In genomic region chr3:66398228-66399025, GRCh38 we compare ENCODE assay signal across 10 cellular contexts.
DNase-seq lines count a peak whose midpoint lies in the region; ATAC-seq and TF ChIP-seq lines count a peak whose summit lies in the region.
"Had no signal": no experiment of that assay in that cellular context is flagged by ENCODE, and none has a peak within 500 bp of the region (broad histone marks: within the 10 kb centered on the region; RNA-seq: fewer than 3 reads in every experiment).

No MANE protein-coding gene starts in this region.

- no peak for DNase-seq in A673 (ENCODE audit: low spot score)
- no peak for DNase-seq in H9
- DNase-seq in activated CD8-positive, alpha-beta T cell treated with anti-CD3 and anti-CD28 coated beads for 36 hours = no peak
- peak; percentile 26 for DNase-seq in mesendoderm
- no peak for DNase-seq in thyroid gland
- DNase-seq in aorta = no peak
- DNase-seq in stimulated activated naive CD4-positive, alpha-beta T cell treated with Interleukin-2 at 50 U/mL for 16 hours (lab: John Stamatoyannopoulos, UW) = no peak

- CTCF ChIA-PET in A673 (lab: Charles Lee) = no interaction called here
- CTCF ChIA-PET in activated CD8-positive, alpha-beta T cell treated with anti-CD3 and anti-CD28 coated beads for 36 hours (lab: Charles Lee) = interaction anchor here (0.8 to 3.5 kb wide), 3 partner anchors 9 to 145 kb away, joined by 3 to 21 read pairs (median 3); no protein-coding TSS in a partner anchor

- H3K4me1 Mint-ChIP-seq in H9 = peaks cover 25% of the 10 kb centered on the region in 2 experiments
- H3K4me1 Mint-ChIP-seq in activated CD8-positive, alpha-beta T cell treated with anti-CD3 and anti-CD28 coated beads for 36 hours (ENCODE audit: low read depth) = peaks cover 19% of the 10 kb centered on the region

- H3K9ac ChIP-seq in H9 (ENCODE audit: extremely low read depth, insufficient read length, low read length) (no peak overlapping the region), mesendoderm (ENCODE audit: low read length) (no peak overlapping the region)

- H3K4me3 Mint-ChIP-seq in H9 = no peak overlapping the region; a peak in 1 of 5 replicates
- H3K4me3 Mint-ChIP-seq in activated CD8-positive, alpha-beta T cell treated with anti-CD3 and anti-CD28 coated beads for 36 hours = no peak overlapping the region
- H3K4me3 Mint-ChIP-seq: stimulated activated naive CD8-positive, alpha-beta T cell treated with anti-CD3 and anti-CD28 coated beads, Interleukin-15, Interleukin-2, amounts not matched to agents 100 ng/mL and 50 ng/mL, for 24 hours had no signal

- H2BK120ac ChIP-seq in H9 (ENCODE audit: low read depth, low read length, poor library complexity, severe bottlenecking) (no peak overlapping the region), mesendoderm (ENCODE audit: low read depth, low read length) (no peak overlapping the region)

- H3K4me2 ChIP-seq in H9 (ENCODE audit: insufficient read depth, insufficient read length, low read length) = no peak overlapping the region
- H3K4me2 ChIP-seq in mesendoderm (ENCODE audit: low read length) = no peak overlapping the region

- H3T11ph ChIP-seq in H9 (ENCODE audit: low read length) = no peak overlapping the region

- peaks cover 64 to 96% (median 93%) of the 10 kb centered on the region in 3 experiments for H3K36me3 Mint-ChIP-seq in H9 (ENCODE audit: insufficient read depth in 1 of 3, low read depth in 3 of 3)
- peaks cover 10% of the 10 kb centered on the region for H3K36me3 Mint-ChIP-seq in activated CD8-positive, alpha-beta T cell treated with anti-CD3 and anti-CD28 coated beads for 36 hours (ENCODE audit: low read depth)

- peak overlapping the region; percentile 59 for H3K27ac ChIP-seq in A673 (ENCODE audit: low read depth, low read length, poor library complexity, severe bottlenecking)
- no peak overlapping the region for H3K27ac ChIP-seq in H9 (ENCODE audit: insufficient read length, low read depth, low read length)
- H3K27ac ChIP-seq in mesendoderm (ENCODE audit: low read depth, low read length) = no peak overlapping the region
- H3K27ac ChIP-seq in thyroid gland = no peak overlapping the region
- H3K27ac ChIP-seq in aorta (ENCODE audit: low read depth in 1 of 2, low read length in 2 of 2) = peak overlapping the region in 1 of 2 donors; percentile 23
- H3K27ac ChIP-seq: C4-2B had no signal

- H2AFZ ChIP-seq in H9 (ENCODE audit: low read length) = no peak overlapping the region

- no CpG with 5 or more reads among the region's 9 CpGs for WGBS in H9 (ENCODE audit: extremely low coverage, insufficient read length, low lambda C conversion rate)
- no CpG with 5 or more reads among the region's 9 CpGs for WGBS in mesendoderm (ENCODE audit: extremely low coverage, insufficient coverage, low lambda C conversion rate)
- 91 to 95% methylated on average over 9 of the region's 9 CpGs for WGBS in thyroid gland, 2 donors
- WGBS in aorta, 2 donors = 90 to 91% methylated on average over 9 of the region's 9 CpGs

- intact Hi-C loops in A673 (cut with micrococcal nuclease; ENCODE audit: unreplicated experiment) = no loop called here
- intact Hi-C loops in activated CD8-positive, alpha-beta T cell treated with anti-CD3 and anti-CD28 coated beads for 36 hours (cut with micrococcal nuclease) = no loop called here
- intact Hi-C loops in thyroid gland (cut with DNase I) = no loop called here
- intact Hi-C loops in aorta (cut with DNase I) = no loop called here

- H3K4ac ChIP-seq in H9 (ENCODE audit: low read depth, low read length) = no peak overlapping the region
- H3K4ac ChIP-seq in mesendoderm (ENCODE audit: low read depth, low read length) = no peak overlapping the region

- peaks cover 4% of the 10 kb centered on the region for H3K79me1 ChIP-seq in H9 (ENCODE audit: insufficient read depth, low read depth, low read length, poor library complexity, severe bottlenecking)
- no peaks in the 10 kb centered on the region for H3K79me1 ChIP-seq in mesendoderm (ENCODE audit: low read length)

- no peak overlapping the region for H4K8ac ChIP-seq in H9 (replicated peaks; ENCODE audit: insufficient read length, low read depth, low read length)
- H4K8ac ChIP-seq in mesendoderm (ENCODE audit: low read depth, low read length) = no peak overlapping the region

- H3K27me3 Mint-ChIP-seq in H9 (ENCODE audit: low read depth) = no peaks in the 10 kb centered on the region; the same call in 1 of the 2 replicates
- no peaks in the 10 kb centered on the region for H3K27me3 Mint-ChIP-seq in activated CD8-positive, alpha-beta T cell treated with anti-CD3 and anti-CD28 coated beads for 36 hours
- H3K27me3 Mint-ChIP-seq: stimulated activated naive CD8-positive, alpha-beta T cell treated with anti-CD3 and anti-CD28 coated beads, Interleukin-15, Interleukin-2, amounts not matched to agents 100 ng/mL and 50 ng/mL, for 24 hours had no signal

- peaks cover 6% of the 10 kb centered on the region for H3K4me1 ChIP-seq in A673 (ENCODE audit: insufficient read depth, low read length, poor library complexity, severe bottlenecking)
- H3K4me1 ChIP-seq in H9 (ENCODE audit: insufficient read depth, low read length) = no peaks in the 10 kb centered on the region
- H3K4me1 ChIP-seq in mesendoderm (ENCODE audit: control insufficient read depth, low read depth, low read length) = no peaks in the 10 kb centered on the region
- peaks cover 8 to 21% of the 10 kb centered on the region in 2 donors for H3K4me1 ChIP-seq in thyroid gland
- peaks cover 0 to 9% of the 10 kb centered on the region in 2 donors for H3K4me1 ChIP-seq in aorta (ENCODE audit: control insufficient read depth in 1 of 2, insufficient read depth in 2 of 2, low read length in 2 of 2)

- H4K20me1 ChIP-seq in H9 (ENCODE audit: control insufficient read depth, insufficient read depth, insufficient read length) = no peaks in the 10 kb centered on the region

- TF ChIP-seq POLR2A in thyroid gland (IDR thresholded peaks at IDR 0.05) = no peak

- no peak for TF ChIP-seq CTCF in A673 (conservative IDR thresholded peaks at IDR 0.05; ENCODE audit: low read depth, low read length)
- TF ChIP-seq CTCF in H9 (conservative IDR thresholded peaks at IDR 0.05) = no peak
- no peak for TF ChIP-seq CTCF in activated CD8-positive, alpha-beta T cell treated with anti-CD3 and anti-CD28 coated beads for 36 hours (IDR thresholded peaks at IDR 0.05)
- TF ChIP-seq CTCF in thyroid gland (IDR thresholded peaks at IDR 0.05) = no peak

- no peak overlapping the region for H2BK20ac ChIP-seq in H9 (ENCODE audit: low read depth, low read length, poor library complexity, severe bottlenecking)

- H3K23ac ChIP-seq in H9 (ENCODE audit: insufficient read length, low read depth, low read length) = no peak overlapping the region
- H3K23ac ChIP-seq in mesendoderm (ENCODE audit: low read length) = no peak overlapping the region

- H3K79me2 ChIP-seq in H9 (ENCODE audit: insufficient read depth, low read length) = no peaks in the 10 kb centered on the region
- no peaks in the 10 kb centered on the region for H3K79me2 ChIP-seq in mesendoderm (ENCODE audit: control insufficient read depth, insufficient read depth, low read length)

- ATAC-seq in activated CD8-positive, alpha-beta T cell treated with anti-CD3 and anti-CD28 coated beads for 36 hours = no peak
- ATAC-seq in aorta (ENCODE audit: low FRiP score) (no peak), GM19467 (IDR thresholded peaks at IDR 0.05; ENCODE audit: unreplicated experiment) (no peak)

- H3K14ac ChIP-seq in H9 (ENCODE audit: insufficient read depth, low read length) = no peak overlapping the region

- H3K9me3 ChIP-seq in A673 (ENCODE audit: low read depth, low read length, poor library complexity, severe bottlenecking) (no peaks in the 10 kb centered on the region), H9 (ENCODE audit: control insufficient read depth, low read depth, low read length) (no peaks in the 10 kb centered on the region), thyroid gland (no peaks in the 10 kb centered on the region), aorta (ENCODE audit: control insufficient read depth, low read length) (no peaks in the 10 kb centered on the region)

- H3K9me3 Mint-ChIP-seq in H9 = no peaks in the 10 kb centered on the region; a peak in 1 of 5 replicates
- H3K9me3 Mint-ChIP-seq in activated CD8-positive, alpha-beta T cell treated with anti-CD3 and anti-CD28 coated beads for 36 hours = no peaks in the 10 kb centered on the region
- H3K9me3 Mint-ChIP-seq: stimulated activated naive CD8-positive, alpha-beta T cell treated with anti-CD3 and anti-CD28 coated beads, Interleukin-15, Interleukin-2, amounts not matched to agents 100 ng/mL and 50 ng/mL, for 24 hours had no signal

- no peak overlapping the region for H4K91ac ChIP-seq in H9 (ENCODE audit: insufficient read length, low read depth, low read length)

- no peaks in the 10 kb centered on the region for H3K27me3 ChIP-seq in A673 (replicated peaks; ENCODE audit: insufficient read depth, low read depth, low read length, poor library complexity)
- no peaks in the 10 kb centered on the region for H3K27me3 ChIP-seq in H9 (ENCODE audit: insufficient read depth, low read length)
- H3K27me3 ChIP-seq in mesendoderm (ENCODE audit: insufficient read depth, low read length, poor library complexity) = no peaks in the 10 kb centered on the region
- no peaks in the 10 kb centered on the region for H3K27me3 ChIP-seq in thyroid gland
- H3K27me3 ChIP-seq in aorta (ENCODE audit: control insufficient read depth in 1 of 2, insufficient read depth in 2 of 2, low read length in 1 of 2) = no peaks in the 10 kb centered on the region

- H2BK12ac ChIP-seq in H9 (ENCODE audit: insufficient read length, low read depth, low read length) = no peak overlapping the region

- H3K4me3 ChIP-seq in A673 (ENCODE audit: low read depth, low read length, poor library complexity, severe bottlenecking) (no peak overlapping the region), mesendoderm (ENCODE audit: low read length) (no peak overlapping the region), thyroid gland (replicated peaks in 1 of 3) (no peak overlapping the region), aorta (ENCODE audit: low read length in 2 of 2) (no peak overlapping the region)

- no TSS peak for BruUV-seq in A673 (replicated peaks; lab: Mats Ljungman, UMichigan)

- H3K56ac ChIP-seq in H9 (ENCODE audit: insufficient read length, low read depth, low read length) = no peak overlapping the region
- H3K56ac ChIP-seq in mesendoderm (ENCODE audit: low read length) = no peak overlapping the region

- peak overlapping the region; percentile 74 to 89 (median 81); a peak in 6 of 7 replicates for H3K27ac Mint-ChIP-seq in H9
- H3K27ac Mint-ChIP-seq in activated CD8-positive, alpha-beta T cell treated with anti-CD3 and anti-CD28 coated beads for 36 hours = peak overlapping the region; percentile 24
- H3K27ac Mint-ChIP-seq: stimulated activated naive CD8-positive, alpha-beta T cell treated with anti-CD3 and anti-CD28 coated beads, Interleukin-15, Interleukin-2, amounts not matched to agents 100 ng/mL and 50 ng/mL, for 24 hours had no signal

- no peak overlapping the region for H2BK5ac ChIP-seq in H9 (ENCODE audit: insufficient read length, low read length)
- H2BK5ac ChIP-seq in mesendoderm (ENCODE audit: low read length) = no peak overlapping the region

- H3K36me3 ChIP-seq in A673 (ENCODE audit: insufficient read depth, low read length, poor library complexity, severe bottlenecking) (peaks cover 3% of the 10 kb centered on the region), mesendoderm (ENCODE audit: control insufficient read depth, insufficient read depth, low read length) (peaks cover 1% of the 10 kb centered on the region), thyroid gland (peaks cover 8 to 22% of the 10 kb centered on the region in 2 donors), aorta (ENCODE audit: control insufficient read depth in 1 of 2, insufficient read depth in 2 of 2, low read length in 1 of 2) (no peaks in the 10 kb centered on the region)

- POLR2A ChIA-PET in A673 (lab: Charles Lee; ENCODE audit: low non-redundant PET) = no interaction called here
- POLR2A ChIA-PET in activated CD8-positive, alpha-beta T cell treated with anti-CD3 and anti-CD28 coated beads for 36 hours (lab: Charles Lee) = no interaction called here

- no peak overlapping the region for H2BK15ac ChIP-seq in H9 (ENCODE audit: low read depth, low read length)
- no peak overlapping the region for H2BK15ac ChIP-seq in mesendoderm (replicated peaks; ENCODE audit: low read depth)

- no peaks in the 10 kb centered on the region for H3K23me2 ChIP-seq in H9 (ENCODE audit: insufficient read length, low read depth, low read length, poor library complexity, severe bottlenecking)

- H2AK5ac ChIP-seq in H9 (ENCODE audit: insufficient read length, low read length) = no peak overlapping the region
- H2AK5ac ChIP-seq in mesendoderm (ENCODE audit: low read length) = no peak overlapping the region

- no peak overlapping the region for H3K18ac ChIP-seq in H9 (ENCODE audit: insufficient read length, low read depth, low read length)
- no peak overlapping the region for H3K18ac ChIP-seq in mesendoderm (ENCODE audit: low read length)

- H4K5ac ChIP-seq in H9 (ENCODE audit: insufficient read length, low read depth, low read length) = no peak overlapping the region
- H4K5ac ChIP-seq in mesendoderm (ENCODE audit: low read length) = no peak overlapping the region
